25 cellular contexts compared by ENCODE assay signal in the genomic region with DNA sequence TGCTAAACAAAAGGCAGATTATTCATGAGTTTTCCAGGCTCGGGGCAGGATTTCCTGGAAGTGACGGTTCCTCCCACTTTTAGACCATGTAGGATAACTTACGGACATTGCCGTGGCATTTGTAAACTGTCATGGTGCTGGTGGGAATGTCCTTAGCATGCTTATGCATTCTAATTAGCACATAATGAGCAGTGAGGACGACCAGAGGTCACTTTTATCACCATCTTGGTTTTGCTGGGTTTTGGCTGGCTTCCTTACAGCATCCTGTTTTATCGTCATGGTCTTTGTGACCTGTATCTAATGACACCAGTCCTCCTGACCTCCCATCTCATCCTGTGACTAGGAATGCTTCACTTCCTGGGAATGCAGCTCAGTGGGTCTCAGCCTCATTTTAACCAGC.
A peak's percentile ranks its signal among the peaks of the same experiment; 100 is the strongest.
DNase-seq lines count a peak whose midpoint lies in the region; ATAC-seq, FAIRE-seq and TF ChIP-seq lines count a peak whose summit lies in the region.
"Had no signal": no experiment of that assay in that cellular context is flagged by ENCODE, and none has a peak within 500 bp of the region (broad histone marks: within the 10 kb centered on the region; RNA-seq: fewer than 3 reads in every experiment).

No MANE protein-coding gene starts in this region.

- no peak for ATAC-seq in HepG2
- no peak for ATAC-seq in PC-3
- ATAC-seq in right lobe of liver: peak; percentile 50 to 58 (median 53)
- no peak for ATAC-seq in HG03139 (IDR thresholded peaks at IDR 0.05; ENCODE audit: unreplicated experiment)
- no peak for ATAC-seq in HG02623 (IDR thresholded peaks at IDR 0.05; ENCODE audit: unreplicated experiment)
- ATAC-seq: CD8-positive, alpha-beta T cell; GM23338; HCT116 had no signal

- H3K4me3 ChIP-seq in liver (ENCODE audit: low read depth in 1 of 3, low read length in 3 of 3) (no peak overlapping the region), HepG2 (replicated peaks in 1 of 3; ENCODE audit: insufficient read depth in 1 of 3, low read depth in 2 of 3, low read length in 3 of 3) (no peak overlapping the region), PC-3 (ENCODE audit: low read length) (no peak overlapping the region), right lobe of liver (no peak overlapping the region), endodermal cell (ENCODE audit: low read length) (no peak overlapping the region)
- H3K4me3 ChIP-seq: BLaER1 treated with 17β-estradiol and CSF1 and Interleukin-3, amounts not matched to agents 10 nM and 100 nM; GM23338 had no signal

- TF ChIP-seq CTCF in liver (IDR thresholded peaks at IDR 0.05; ENCODE audit: low read depth, low read length, missing input control): no peak
- no peak for TF ChIP-seq CTCF in HepG2 (CRISPR knock-in tag; IDR thresholded peaks at IDR 0.05)
- no peak for TF ChIP-seq CTCF in PC-3 (conservative IDR thresholded peaks at IDR 0.05; ENCODE audit: low read depth, low read length)
- no peak for TF ChIP-seq CTCF in right lobe of liver (IDR thresholded peaks at IDR 0.05)
- no peak for TF ChIP-seq CTCF in endodermal cell (conservative IDR thresholded peaks at IDR 0.05)

- CTCF ChIA-PET in HepG2 (lab: Yijun Ruan, JAX; ENCODE audit: low intra/inter-chr PET ratio, low total read pairs): no interaction called here
- CTCF ChIA-PET in PC-3 (lab: Charles Lee): no interaction called here

- no peaks in the 10 kb centered on the region for H3K9me2 ChIP-seq in PC-3 (replicated peaks; ENCODE audit: low read length)
- H3K9me2 ChIP-seq: SK-N-SH had no signal

- FAIRE-seq in HepG2 (lab: Jason Lieb, UNC): no peak
- FAIRE-seq: GM12892, GM18507 had no signal

- H4K20me1 ChIP-seq in HepG2 (ENCODE audit: insufficient read depth, low read length) (no peaks in the 10 kb centered on the region), PC-3 (ENCODE audit: low read length) (no peaks in the 10 kb centered on the region)

- H3K4me2 ChIP-seq in HepG2 (ENCODE audit: low read depth, low read length) (no peak overlapping the region), PC-3 (ENCODE audit: low read length) (no peak overlapping the region)
- H3K4me2 ChIP-seq: BLaER1 treated with 17β-estradiol and CSF1 and Interleukin-3, amounts not matched to agents 10 nM and 100 nM; GM23338; SK-N-SH had no signal

- H3K27ac ChIP-seq in liver (ENCODE audit: low read depth in 1 of 2, low read length in 2 of 2) (peak overlapping the region; percentile 51 to 74), HepG2 (ENCODE audit: extremely low read length, insufficient read depth, low read length) (no peak overlapping the region), PC-3 (ENCODE audit: low read length) (peak overlapping the region; percentile 20; the same call in 1 of the 2 replicates), right lobe of liver (no peak overlapping the region), endodermal cell (ENCODE audit: low read depth, low read length) (no peak overlapping the region)
- H3K27ac ChIP-seq: BLaER1 treated with 17β-estradiol and CSF1 and Interleukin-3, amounts not matched to agents 10 nM and 100 nM had no signal

- no peak overlapping the region for H2AFZ ChIP-seq in HepG2 (ENCODE audit: low read length)
- no peak overlapping the region for H2AFZ ChIP-seq in PC-3 (ENCODE audit: low read length)
- H2AFZ ChIP-seq: GM23338 had no signal

- TF ChIP-seq POLR2A in HepG2 (IDR thresholded peaks at IDR 0.05; ENCODE audit: insufficient read depth in 1 of 2, low read depth in 2 of 2, low read length in 2 of 2): no peak
- TF ChIP-seq POLR2A in right lobe of liver (IDR thresholded peaks at IDR 0.05): no peak

- H3K9ac ChIP-seq in liver (ENCODE audit: low read depth in 1 of 2, low read length in 2 of 2) (no peak overlapping the region), HepG2 (ENCODE audit: insufficient read depth, low read depth, low read length) (no peak overlapping the region), PC-3 (ENCODE audit: low read length) (no peak overlapping the region), endodermal cell (ENCODE audit: extremely low read depth, low read length, poor library complexity, severe bottlenecking) (no peak overlapping the region)
- H3K9ac ChIP-seq: BLaER1 treated with 17β-estradiol and CSF1 and Interleukin-3, amounts not matched to agents 10 nM and 100 nM; SK-N-SH had no signal

- no peak for TF ChIP-seq EP300 in HepG2 (IDR thresholded peaks at IDR 0.05; ENCODE audit: low read depth in 2 of 2, low read length in 2 of 2)
- no peak for TF ChIP-seq EP300 in HepG2 (CRISPR knock-in tag; IDR thresholded peaks at IDR 0.05; ENCODE audit: borderline replicate concordance)

- WGBS in liver: 81% methylated on average over 6 of the region's 6 CpGs
- WGBS in HepG2 (ENCODE audit: low lambda C conversion rate): 91% methylated on average over 6 of the region's 6 CpGs
- WGBS in right lobe of liver (ENCODE audit: insufficient coverage, low coverage, low lambda C conversion rate, missing lambda C conversion rate): 71% methylated on average over 4 of the region's 6 CpGs
- WGBS in endodermal cell (ENCODE audit: insufficient coverage in 1 of 2, insufficient read length in 1 of 2), 2 experiments: 92 to 94% methylated on average over 6 of the region's 6 CpGs

- no peak overlapping the region for H3K27ac Mint-ChIP-seq in endodermal cell
- H3K27ac Mint-ChIP-seq: GM23338, IgD-negative memory B cell had no signal

- no peaks in the 10 kb centered on the region for H3F3A ChIP-seq in PC-3 (ENCODE audit: low read length, unreplicated experiment)

- H3K4me1 ChIP-seq in liver (ENCODE audit: control insufficient read depth in 4 of 4, insufficient read depth in 4 of 4, low read length in 3 of 4): peaks cover 0 to 3% (median 0%) of the 10 kb centered on the region in 4 donors
- peaks cover 27% of the 10 kb centered on the region for H3K4me1 ChIP-seq in HepG2 (ENCODE audit: insufficient read depth, low read length)
- peaks cover 25% of the 10 kb centered on the region; the same call in 1 of the 2 replicates for H3K4me1 ChIP-seq in PC-3 (ENCODE audit: insufficient read depth, low read length)
- peaks cover 0 to 10% (median 0%) of the 10 kb centered on the region in 4 donors for H3K4me1 ChIP-seq in right lobe of liver
- H3K4me1 ChIP-seq in endodermal cell (ENCODE audit: control insufficient read depth, insufficient read depth, low read length): peaks cover 3% of the 10 kb centered on the region

- peaks cover 22% of the 10 kb centered on the region for H3K4me1 Mint-ChIP-seq in endodermal cell

- intact Hi-C loops in HepG2 (cut with micrococcal nuclease; ENCODE audit: unreplicated experiment) (no loop called here), PC-3 (cut with micrococcal nuclease) (no loop called here), right lobe of liver (cut with DNase I) (no loop called here)

- TF ChIP-seq RAD21 in liver (IDR thresholded peaks at IDR 0.05) (no peak), HepG2 (CRISPR knock-in tag; IDR thresholded peaks at IDR 0.05) (no peak)

- POLR2A ChIA-PET in HepG2 (lab: Yijun Ruan, JAX): no interaction called here
- POLR2A ChIA-PET in PC-3 (lab: Charles Lee; ENCODE audit: unreplicated experiment): no interaction called here

- H3K4me3 Mint-ChIP-seq in endodermal cell: no peak overlapping the region
- H3K4me3 Mint-ChIP-seq: CD8-positive, alpha-beta T cell; GM23338; IgD-negative memory B cell had no signal

- H3K27me3 Mint-ChIP-seq in endodermal cell (ENCODE audit: insufficient read depth): no peaks in the 10 kb centered on the region
- H3K27me3 Mint-ChIP-seq: IgD-negative memory B cell had no signal

- H3K9me3 Mint-ChIP-seq in endodermal cell: no peaks in the 10 kb centered on the region
- H3K9me3 Mint-ChIP-seq: CD8-positive, alpha-beta T cell; GM23338; IgD-negative memory B cell had no signal

- H3K9me3 ChIP-seq in liver (ENCODE audit: control insufficient read depth in 4 of 4, low read length in 3 of 4) (no peaks in the 10 kb centered on the region), HepG2 (ENCODE audit: low read length) (no peaks in the 10 kb centered on the region), PC-3 (ENCODE audit: low read length) (no peaks in the 10 kb centered on the region), right lobe of liver (no peaks in the 10 kb centered on the region), endodermal cell (ENCODE audit: control insufficient read depth, low read length) (no peaks in the 10 kb centered on the region)
- H3K9me3 ChIP-seq: SK-N-SH had no signal

- H3K36me3 ChIP-seq in liver (ENCODE audit: control insufficient read depth in 4 of 4, insufficient read depth in 3 of 4, low read depth in 1 of 4, low read length in 3 of 4): no peaks in the 10 kb centered on the region
- no peaks in the 10 kb centered on the region for H3K36me3 ChIP-seq in HepG2 (replicated peaks in 1 of 2; ENCODE audit: control insufficient read depth in 1 of 2, insufficient read depth in 2 of 2, low read length in 2 of 2)
- no peaks in the 10 kb centered on the region for H3K36me3 ChIP-seq in PC-3 (ENCODE audit: low read depth, low read length)
- H3K36me3 ChIP-seq in right lobe of liver: no peaks in the 10 kb centered on the region
- no peaks in the 10 kb centered on the region for H3K36me3 ChIP-seq in endodermal cell (ENCODE audit: control insufficient read depth, insufficient read depth, low read length)

- no peaks in the 10 kb centered on the region for H3K79me2 ChIP-seq in HepG2 (ENCODE audit: insufficient read depth, low read length)
- H3K79me2 ChIP-seq in PC-3 (ENCODE audit: low read length): no peaks in the 10 kb centered on the region

- H3K27me3 ChIP-seq in liver (ENCODE audit: control insufficient read depth in 4 of 4, insufficient read depth in 4 of 4, low read length in 3 of 4) (no peaks in the 10 kb centered on the region), HepG2 (ENCODE audit: control insufficient read depth in 1 of 2, insufficient read depth in 2 of 2, low read length in 2 of 2) (no peaks in the 10 kb centered on the region), PC-3 (ENCODE audit: low read length) (no peaks in the 10 kb centered on the region), right lobe of liver (no peaks in the 10 kb centered on the region), endodermal cell (ENCODE audit: control insufficient read depth, insufficient read depth, low read length, poor library complexity, severe bottlenecking) (no peaks in the 10 kb centered on the region)
- H3K27me3 ChIP-seq: BLaER1 treated with 17β-estradiol and CSF1 and Interleukin-3, amounts not matched to agents 10 nM and 100 nM had no signal

- DNase-seq in HepG2 (ENCODE audit: low spot score) (no peak), PC-3 (peak; percentile 36), right lobe of liver (no peak), NCI-H510A (lab: John Stamatoyannopoulos, UW) (no peak), endodermal cell (no peak)
- DNase-seq: Calu3; CD8-positive, alpha-beta T cell; Kasumi-1; NCI-H1092 treated with DMSO at 0.1 percent for 48 hours; NCI-H146; NCI-H2029 treated with DMSO at 0.1 percent for 48 hours; NCI-H2171; NCI-H748 treated with DMSO at 0.1 percent for 48 hours; NK-92 treated with Interleukin-12 subunit alpha and Interleukin-12 subunit beta, amount 100 ng/mL, for 24 hours; SHP77 treated with DMSO at 0.1 percent for 48 hours; SK-N-SH had no signal

- BruUV-seq in HepG2 (replicated peaks; lab: Mats Ljungman, UMichigan): no TSS peak
- no TSS peak for BruUV-seq in PC-3 (replicated peaks; lab: Mats Ljungman, UMichigan)

- in situ Hi-C loops in HepG2 (cut with HindIII; ENCODE audit: extremely low pct_ligation_motif_present, low pct_unique_long_range_greater_than_20kb): no loop called here

- no peaks in the 10 kb centered on the region for H3K36me3 Mint-ChIP-seq in endodermal cell (ENCODE audit: low read depth)

TF ChIP-seq in HepG2, 621 proteins besides CTCF, POLR2A, EP300 and RAD21 (continues in another document):
- TF ChIP-seq ZNF180 (CRISPR knock-in tag; IDR thresholded peaks at IDR 0.05; ENCODE audit: borderline replicate concordance, low read depth): no peak

Comparison
In these comparisons a context has a peak if more than half of its experiments do, and no peak if none do; other contexts are left out.
1. H3K27ac ChIP-seq: peak in liver (2 of 2) and PC-3 (single experiment); none in HepG2 (single experiment), right lobe of liver (0 of 3) and endodermal cell (single experiment).
2. ATAC-seq: peak in right lobe of liver (4 of 4); none in HepG2 (single experiment), PC-3 (single experiment), HG03139 (single experiment) and HG02623 (single experiment).